25 cellular contexts compared by ENCODE assay signal in genomic region chr18:28143725-28144124, GRCh38. TPM values are rescaled to one million over a fixed set of nuclear protein-coding genes. Genes with fewer than 3 reads are reported as not detected.
"Had no signal": no experiment of that assay in that cellular context is flagged by ENCODE, and none has a peak within 500 bp of the region (broad histone marks: within the 10 kb centered on the region; RNA-seq: fewer than 3 reads in every experiment).

No MANE protein-coding gene starts in this region.

- DNase-seq: immature natural killer cell; kidney; left colon; left lung; lower lobe of right lung; mammary epithelial cell; mesenchymal stem cell; naive thymus-derived CD8-positive, alpha-beta T cell; nucleus accumbens; pancreas; posterior cingulate gyrus; retina; right cardiac atrium; sigmoid colon; small intestine; spleen; stimulated activated CD4-positive, alpha-beta T cell treated with anti-CD3 and anti-CD28 coated beads, Interleukin-4, amount 100 ng/mL, for 24 hours; stimulated activated naive CD4-positive, alpha-beta T cell; stimulated activated naive CD8-positive, alpha-beta T cell treated with anti-CD3 and anti-CD28 coated beads, Interleukin-15, amount 100 ng/mL, for 72 hours; substantia nigra; uterus had no signal

- H3K27ac ChIP-seq: left lung, lower lobe of right lung, pancreas, prostate gland, sigmoid colon, spleen, tibial nerve, uterus had no signal

- H3K27me3 ChIP-seq: left lung, pancreas, sigmoid colon, spleen, tibial nerve, uterus had no signal

- ATAC-seq: left colon; left lung; lower lobe of right lung; naive thymus-derived CD8-positive, alpha-beta T cell; pancreas; right cardiac atrium; stimulated activated effector memory CD8-positive, alpha-beta T cell treated with anti-CD3 and anti-CD28 coated beads, Interleukin-12 subunit alpha, Interleukin-12 subunit beta, amount 100 ng/mL, for 72 hours; stimulated activated naive CD8-positive, alpha-beta T cell treated with anti-CD3 and anti-CD28 coated beads, Interleukin-15, amount 100 ng/mL, for 72 hours had no signal

- H3K4me1 ChIP-seq: left lung, lower lobe of right lung, pancreas, prostate gland, sigmoid colon, uterus had no signal

- H3K36me3 ChIP-seq: left lung, lower lobe of right lung, pancreas, prostate gland, sigmoid colon, spleen, tibial nerve, uterus had no signal

- FAIRE-seq: islet of Langerhans, kidney, pancreas, small intestine had no signal

- H3K9me3 ChIP-seq: left lung, lower lobe of right lung, pancreas, prostate gland, sigmoid colon, tibial nerve, uterus had no signal

- H3K4me3 ChIP-seq: left lung, lower lobe of right lung, pancreas, prostate gland, sigmoid colon, spleen, tibial nerve, uterus had no signal

RNA-seq across cellular contexts. Expression of gene CDH2, which starts 33.2 kb away (rescaled TPM):
- total RNA-seq: naive thymus-derived CD8-positive, alpha-beta T cell had no signal
- polyA plus RNA-seq: mammary epithelial cell; naive thymus-derived CD8-positive, alpha-beta T cell had no signal
